In genomic region chr4:54745031-54745770, GRCh38 we compare ENCODE assay signal across 19 cellular contexts.
DNase-seq lines count a peak whose midpoint lies in the region; ATAC-seq, FAIRE-seq and TF ChIP-seq lines count a peak whose summit lies in the region.
"Had no signal": no experiment of that assay in that cellular context is flagged by ENCODE, and none has a peak within 500 bp of the region (broad histone marks: within the 10 kb centered on the region; RNA-seq: fewer than 3 reads in every experiment).

No MANE protein-coding gene starts in this region.

- H4K20me1 ChIP-seq in GM23248 (ENCODE audit: insufficient read depth) (no peaks in the 10 kb centered on the region), endothelial cell of umbilical vein (replicated peaks; ENCODE audit: control insufficient read depth, extremely low read depth, insufficient read depth, low read length) (no peaks in the 10 kb centered on the region), smooth muscle cell (ENCODE audit: low read depth) (no peaks in the 10 kb centered on the region)

- FAIRE-seq in endothelial cell of umbilical vein (lab: Jason Lieb, UNC) = peak; percentile 4
- FAIRE-seq: G401.6, HepG2 had no signal

- H3K4me2 ChIP-seq in GM23248 (ENCODE audit: unreplicated experiment) = no peak overlapping the region
- H3K4me2 ChIP-seq in endothelial cell of umbilical vein (ENCODE audit: insufficient read depth, low read length) = no peak overlapping the region
- H3K4me2 ChIP-seq in smooth muscle cell = peak overlapping the region; percentile 53
- H3K4me2 ChIP-seq: PC-9 had no signal

- H3K27me3 ChIP-seq in GM23248 (replicated peaks; ENCODE audit: insufficient read depth) (peaks cover 6% of the 10 kb centered on the region), endothelial cell of umbilical vein (ENCODE audit: control insufficient read depth in 2 of 2, insufficient read depth in 2 of 2, low read length in 2 of 2) (no peaks in the 10 kb centered on the region), smooth muscle cell (ENCODE audit: low read depth) (no peaks in the 10 kb centered on the region)
- H3K27me3 ChIP-seq: SJCRH30 had no signal

- H3K9me1 ChIP-seq in endothelial cell of umbilical vein (replicated peaks; ENCODE audit: control insufficient read depth, extremely low read depth, insufficient read depth, low read length) = no peaks in the 10 kb centered on the region

- H3K79me2 ChIP-seq in GM23248 (ENCODE audit: insufficient read depth) = no peaks in the 10 kb centered on the region
- H3K79me2 ChIP-seq in endothelial cell of umbilical vein (ENCODE audit: control insufficient read depth, insufficient read depth, low read length) = no peaks in the 10 kb centered on the region
- H3K79me2 ChIP-seq in smooth muscle cell (ENCODE audit: low read depth) = no peaks in the 10 kb centered on the region

- DNase-seq in GM23248 (peak; percentile 32), M059J (ENCODE audit: low read depth) (peak; percentile 3), endothelial cell of umbilical vein (ENCODE audit: low read depth, low spot score) (peak; percentile 13), smooth muscle cell (lab: John Stamatoyannopoulos, UW; ENCODE audit: unreplicated experiment) (no peak), NCI-H2227 (lab: John Stamatoyannopoulos, UW; ENCODE audit: unreplicated experiment) (no peak)
- DNase-seq in stimulated activated naive CD4-positive, alpha-beta T cell treated with Interleukin-2 at 50 U/mL for 16 hours (lab: John Stamatoyannopoulos, UW) = no peak
- DNase-seq: ACHN, AML-193, KG1, NCI-H1105, NCI-H1694 treated with DMSO at 0.1 percent for 48 hours, NCI-H2227 treated with DMSO at 0.1 percent for 48 hours, NCI-H524, PC-9, SJCRH30 had no signal

- no peak for TF ChIP-seq CTCF in endothelial cell of umbilical vein (IDR thresholded peaks at IDR 0.05; ENCODE audit: extremely low read depth in 1 of 2, insufficient read depth in 1 of 2, low read depth in 1 of 2, low read length in 2 of 2)
- no peak for TF ChIP-seq CTCF in smooth muscle cell (IDR thresholded peaks at IDR 0.05; ENCODE audit: borderline replicate concordance, insufficient read depth, poor library complexity, severe bottlenecking)

- no peaks in the 10 kb centered on the region for H3K9me3 ChIP-seq in GM23248 (ENCODE audit: low read depth)
- no peaks in the 10 kb centered on the region for H3K9me3 ChIP-seq in endothelial cell of umbilical vein (replicated peaks; ENCODE audit: control insufficient read depth, insufficient read depth, low read length)
- no peaks in the 10 kb centered on the region for H3K9me3 ChIP-seq in smooth muscle cell (replicated peaks; ENCODE audit: low read depth)
- H3K9me3 ChIP-seq: SJCRH30 had no signal

- H3F3A ChIP-seq in GM23248 (ENCODE audit: insufficient read depth) (no peaks in the 10 kb centered on the region), smooth muscle cell (ENCODE audit: low read depth) (no peaks in the 10 kb centered on the region)

- no peaks in the 10 kb centered on the region for H3K9me2 ChIP-seq in GM23248 (ENCODE audit: insufficient read depth)

- CTCF ChIA-PET in endothelial cell of umbilical vein (lab: Charles Lee) = no interaction called here

- ATAC-seq in HG02610 (IDR thresholded peaks at IDR 0.05; ENCODE audit: unreplicated experiment) = no peak
- ATAC-seq in GM21825 (IDR thresholded peaks at IDR 0.05; ENCODE audit: unreplicated experiment) = no peak
- ATAC-seq: HepG2 had no signal

- H3K9ac ChIP-seq in GM23248 (no peak overlapping the region), endothelial cell of umbilical vein (replicated peaks; ENCODE audit: extremely low read depth, insufficient read depth, low read length) (no peak overlapping the region), smooth muscle cell (ENCODE audit: low read depth) (peak overlapping the region; percentile 53)

- BruUV-seq in endothelial cell of umbilical vein (replicated peaks; lab: Mats Ljungman, UMichigan) = no TSS peak

- H3K4me3 ChIP-seq in GM23248 (no peak overlapping the region), endothelial cell of umbilical vein (replicated peaks in 1 of 3; ENCODE audit: insufficient read depth in 1 of 3, low read depth in 1 of 3, low read length in 3 of 3) (no peak overlapping the region), smooth muscle cell (no peak overlapping the region)
- H3K4me3 ChIP-seq: PC-9, SJCRH30 had no signal

- POLR2A ChIA-PET in endothelial cell of umbilical vein (lab: Charles Lee) = no interaction called here

- no peak overlapping the region for H2AFZ ChIP-seq in GM23248
- no peak overlapping the region for H2AFZ ChIP-seq in endothelial cell of umbilical vein (ENCODE audit: low read depth, low read length)
- no peak overlapping the region for H2AFZ ChIP-seq in smooth muscle cell (ENCODE audit: low read depth)
- H2AFZ ChIP-seq: PC-9 had no signal

- intact Hi-C loops in endothelial cell of umbilical vein (cut with micrococcal nuclease) = loop anchor here (10.0 kb wide), 1 partner anchor 200 kb away; no protein-coding TSS in a partner anchor

- H3K36me3 ChIP-seq in GM23248 (ENCODE audit: low read depth) = no peaks in the 10 kb centered on the region
- no peaks in the 10 kb centered on the region for H3K36me3 ChIP-seq in endothelial cell of umbilical vein (ENCODE audit: control insufficient read depth in 2 of 2, extremely low read depth in 1 of 2, insufficient read depth in 2 of 2, low read length in 2 of 2)
- no peaks in the 10 kb centered on the region for H3K36me3 ChIP-seq in smooth muscle cell (ENCODE audit: low read depth)
- H3K36me3 ChIP-seq: SJCRH30 had no signal

- H3K27ac ChIP-seq in GM23248 (no peak overlapping the region), endothelial cell of umbilical vein (ENCODE audit: insufficient read depth, low read depth, low read length) (no peak overlapping the region), smooth muscle cell (ENCODE audit: low read depth) (peak overlapping the region; percentile 85)
- H3K27ac ChIP-seq: PC-9, SJCRH30 had no signal

- no peak for TF ChIP-seq POLR2A in endothelial cell of umbilical vein (IDR thresholded peaks at IDR 0.05; ENCODE audit: low read depth, low read length)

- H3K4me1 ChIP-seq in GM23248 (ENCODE audit: insufficient read depth) (no peaks in the 10 kb centered on the region), endothelial cell of umbilical vein (ENCODE audit: control insufficient read depth, extremely low read depth, insufficient read depth, low read length) (no peaks in the 10 kb centered on the region), smooth muscle cell (ENCODE audit: low read depth) (no peaks in the 10 kb centered on the region)
- H3K4me1 ChIP-seq: SJCRH30 had no signal

- dilution Hi-C loops in endothelial cell of umbilical vein (cut with MboI; ENCODE audit: extremely low pct_ligation_motif_present, low sequenced_read_pairs) = no loop called here

- WGBS in GM23248 (ENCODE audit: low coverage in 1 of 2, low lambda C conversion rate in 2 of 2, missing lambda C conversion rate in 2 of 2), 2 experiments = 74 to 80% methylated on average over 2 of the region's 2 CpGs
- WGBS in smooth muscle cell (ENCODE audit: low lambda C conversion rate) = 95% methylated on average over 2 of the region's 2 CpGs

- in situ Hi-C loops in GM23248 (cut with MboI) = no loop called here

TF ChIP-seq in endothelial cell of umbilical vein, 7 proteins besides CTCF, POLR2A, EP300 and RAD21:
- TF ChIP-seq POLR2AphosphoS5 (IDR thresholded peaks at IDR 0.05; ENCODE audit: insufficient read depth, low read depth, low read length) (no peak), FOS (IDR thresholded peaks at IDR 0.05; ENCODE audit: borderline replicate concordance, insufficient read depth, low read length) (peak; percentile 29)

Comparison
In these comparisons a context has a peak if more than half of its experiments do, and no peak if none do; other contexts are left out.
1. DNase-seq: peak in GM23248 (single experiment), M059J (single experiment) and endothelial cell of umbilical vein (single experiment); none in smooth muscle cell (single experiment), NCI-H2227 (single experiment) and stimulated activated naive CD4-positive, alpha-beta T cell treated with Interleukin-2 at 50 U/mL for 16 hours (single experiment).